ENCODE assay signal across 9 cellular contexts in the genomic region with DNA sequence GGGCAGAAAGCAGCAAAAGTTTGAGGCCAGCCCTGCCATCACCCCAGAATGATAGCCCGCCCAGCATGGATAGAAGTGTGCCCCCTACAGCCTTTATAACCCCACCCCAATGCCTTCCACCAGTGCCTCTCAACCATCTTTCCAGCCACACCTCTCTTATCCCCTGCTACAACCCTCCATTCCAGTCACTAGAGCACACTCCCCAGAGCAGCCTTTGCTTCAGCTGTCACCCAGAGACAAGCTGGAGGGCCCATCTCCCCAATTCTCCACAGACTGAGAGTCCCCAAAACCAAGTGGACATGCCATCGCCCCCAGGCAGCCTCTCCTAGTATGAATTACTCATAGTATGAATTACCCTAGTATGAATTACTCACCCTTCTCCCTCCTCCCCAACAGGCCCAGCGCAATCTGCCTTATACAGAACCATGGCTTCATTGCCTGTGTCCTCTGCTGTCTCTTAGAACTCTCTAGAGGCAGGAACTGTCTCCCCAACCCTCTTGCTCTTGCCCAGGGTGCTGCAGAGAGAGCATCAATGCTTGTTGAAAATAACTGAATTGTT. TPM values are rescaled to one million over a fixed set of nuclear protein-coding genes. Genes with fewer than 3 reads are reported as not detected.
A peak's percentile ranks its signal among the peaks of the same experiment; 100 is the strongest.
DNase-seq lines count a peak whose midpoint lies in the region; ATAC-seq and TF ChIP-seq lines count a peak whose summit lies in the region.
"Had no signal": no experiment of that assay in that cellular context is flagged by ENCODE, and none has a peak within 500 bp of the region (broad histone marks: within the 10 kb centered on the region; RNA-seq: fewer than 3 reads in every experiment).

No MANE protein-coding gene starts in this region.

- H3K9me3 ChIP-seq in MG63, result no peaks in the 10 kb centered on the region

- H3K27ac Mint-ChIP-seq in central memory CD8-positive, alpha-beta T cell (ENCODE audit: low read depth), result peak overlapping the region; percentile 97
- peak overlapping the region; percentile 76 for H3K27ac Mint-ChIP-seq in nephron progenitor cell

- DNase-seq in AG04449 (ENCODE audit: low read depth, low spot score) (no peak), MG63 (peak; percentile 35), nephron progenitor cell (no peak), KG1 (lab: John Stamatoyannopoulos, UW) (no peak), DMS114 treated with DMSO at 0.1 percent for 48 hours (lab: John Stamatoyannopoulos, UW; ENCODE audit: unreplicated experiment) (no peak)
- DNase-seq in central memory CD8-positive, alpha-beta T cell (ENCODE audit: low spot score in 2 of 2), result no peak
- DNase-seq: activated CD4-positive, CD25-positive, alpha-beta regulatory T cell had no signal

- no peaks in the 10 kb centered on the region for H3K27me3 Mint-ChIP-seq in central memory CD8-positive, alpha-beta T cell
- H3K27me3 Mint-ChIP-seq in nephron progenitor cell (ENCODE audit: low read depth, poor library complexity), result no peaks in the 10 kb centered on the region

- H3K4me3 ChIP-seq in AG04449 (ENCODE audit: low read depth, low read length) (peak overlapping the region; percentile 2), MG63 (no peak overlapping the region)

- H3K4me3 Mint-ChIP-seq in central memory CD8-positive, alpha-beta T cell, result peak overlapping the region; percentile 67
- H3K4me3 Mint-ChIP-seq in nephron progenitor cell, result no peak overlapping the region

- no peaks in the 10 kb centered on the region for H3K27me3 ChIP-seq in MG63

- peaks cover 94% of the 10 kb centered on the region for H3K4me1 Mint-ChIP-seq in central memory CD8-positive, alpha-beta T cell
- H3K4me1 Mint-ChIP-seq in nephron progenitor cell, result peaks cover 97% of the 10 kb centered on the region

- ATAC-seq in central memory CD8-positive, alpha-beta T cell (replicated peaks; ENCODE audit: extremely low read depth, poor library complexity, severe bottlenecking), result no peak
- no peak for ATAC-seq in HG02678 (IDR thresholded peaks at IDR 0.05; ENCODE audit: unreplicated experiment)
- ATAC-seq in HG03108 (IDR thresholded peaks at IDR 0.05; ENCODE audit: unreplicated experiment), result no peak

- no peaks in the 10 kb centered on the region for H3K9me3 Mint-ChIP-seq in central memory CD8-positive, alpha-beta T cell
- H3K9me3 Mint-ChIP-seq in nephron progenitor cell, result no peaks in the 10 kb centered on the region

- CTCF ChIA-PET in AG04449 (lab: Yijun Ruan, JAX), result interaction anchor here (1.1 to 1.4 kb wide), 3 partner anchors 106 to 131 kb away, joined by 3 to 5 read pairs (median 4); no protein-coding TSS in a partner anchor

- peaks cover 65% of the 10 kb centered on the region for H3K36me3 ChIP-seq in MG63

- no peak for TF ChIP-seq CTCF in AG04449 (IDR thresholded peaks at IDR 0.05; ENCODE audit: insufficient read depth, low read length, missing control alignments)
- no peak for TF ChIP-seq CTCF in nephron progenitor cell (IDR thresholded peaks at IDR 0.05)

- H3K36me3 Mint-ChIP-seq in central memory CD8-positive, alpha-beta T cell (ENCODE audit: insufficient read depth), result peaks cover 46% of the 10 kb centered on the region
- H3K36me3 Mint-ChIP-seq in nephron progenitor cell (ENCODE audit: low read depth), result no peaks in the 10 kb centered on the region

- POLR2A ChIA-PET in AG04449 (lab: Yijun Ruan, JAX), result interaction anchor here (0.5 kb wide), 1 partner anchor 108 kb away, joined by 3 read pairs; no protein-coding TSS in a partner anchor

RNA-seq across cellular contexts. Expression of gene MYH9, which starts 24.9 kb away (rescaled TPM):
- total RNA-seq in MG63 (2014; rRNA removed; shearing (Covaris generic); ENCODE audit: low replicate concordance), result 323 and 380 TPM in 2 replicates
